In the genomic region with DNA sequence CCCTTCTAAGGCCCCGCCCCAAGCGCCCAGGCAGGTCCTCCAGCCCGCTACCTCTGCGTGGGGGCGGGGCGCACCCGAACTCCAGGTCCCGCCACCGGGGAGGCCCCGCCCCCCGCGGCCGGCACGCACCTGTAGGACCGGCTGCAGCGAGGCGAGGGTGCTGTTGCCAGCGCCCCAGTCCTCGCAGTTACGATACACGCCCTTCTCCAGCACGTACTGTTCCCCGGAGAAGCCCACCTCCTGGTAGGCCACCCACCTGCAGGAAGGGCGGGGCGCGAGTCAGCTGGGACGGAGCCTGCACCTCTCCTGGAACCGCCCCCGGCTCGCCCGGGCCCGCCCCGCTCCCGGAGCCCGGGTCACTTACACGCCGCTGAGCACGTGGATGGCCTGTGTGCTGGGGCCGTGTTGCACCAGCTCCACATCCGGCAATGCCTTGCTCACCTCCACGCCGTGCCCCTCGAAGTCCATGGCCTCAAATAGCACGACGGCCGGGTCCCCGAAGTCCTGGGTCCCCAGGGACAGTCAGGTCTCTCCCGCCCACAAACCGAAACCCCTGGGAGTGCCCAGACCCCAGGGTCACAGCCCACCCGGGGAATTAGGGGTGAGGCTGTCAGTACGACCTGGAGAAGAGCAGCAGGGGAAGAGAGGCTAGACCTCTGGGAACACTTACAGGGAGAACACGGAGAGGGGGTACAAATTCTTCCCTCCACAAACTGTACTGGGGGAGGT, we compare ENCODE assay signal across 8 cellular contexts. TPM values are rescaled to one million over a fixed set of nuclear protein-coding genes. Genes with fewer than 3 reads are reported as not detected.
DNase-seq lines count a peak whose midpoint lies in the region; ATAC-seq and TF ChIP-seq lines count a peak whose summit lies in the region.

No MANE protein-coding gene starts in this region.

- peak overlapping the region; percentile 97 for H2AFZ ChIP-seq in mammary epithelial cell (ENCODE audit: low read depth, low read length)

- no peaks in the 10 kb centered on the region for H3K36me3 ChIP-seq in mammary epithelial cell (ENCODE audit: insufficient read depth, low read length)

- dilution Hi-C loops in mammary epithelial cell (cut with HindIII; ENCODE audit: low sequenced_read_pairs), result no loop called here

- peaks cover 12% of the 10 kb centered on the region for H3K4me1 ChIP-seq in mammary epithelial cell (ENCODE audit: insufficient read depth, low read length)

- peak; percentile 75 for ATAC-seq in GM21529 (IDR thresholded peaks at IDR 0.05; ENCODE audit: unreplicated experiment)
- peak; percentile 98 for ATAC-seq in left lobe of liver
- no peak for ATAC-seq in GM21576 (IDR thresholded peaks at IDR 0.05; ENCODE audit: unreplicated experiment)

- no peak overlapping the region for H3K27ac ChIP-seq in mammary epithelial cell (ENCODE audit: insufficient read depth, low read depth, low read length)

- no peaks in the 10 kb centered on the region for H4K20me1 ChIP-seq in mammary epithelial cell (ENCODE audit: insufficient read depth, low read length)

- H3K4me2 ChIP-seq in mammary epithelial cell (ENCODE audit: insufficient read depth, low read depth, low read length), result peak overlapping the region; percentile 73

- no peak for TF ChIP-seq CTCF in AG10803 (conservative IDR thresholded peaks at IDR 0.05; ENCODE audit: low read length)
- no peak for TF ChIP-seq CTCF in WI38 (IDR thresholded peaks at IDR 0.05; ENCODE audit: low read depth, low read length)
- no peak for TF ChIP-seq CTCF in mammary epithelial cell (conservative IDR thresholded peaks at IDR 0.05 in 1 of 2, IDR thresholded peaks at IDR 0.05 in 1 of 2; ENCODE audit: extremely low read depth in 1 of 2, insufficient read depth in 1 of 2, low read depth in 1 of 2, low read length in 2 of 2)

- DNase-seq in AG10803 (ENCODE audit: low read depth), result no peak
- peak; percentile 9 for DNase-seq in NCI-H1417 treated with DMSO at 0.1 percent for 48 hours (lab: John Stamatoyannopoulos, UW)
- peak; percentile 90 for DNase-seq in mammary epithelial cell
- peak; percentile 89 for DNase-seq in left lobe of liver (ENCODE audit: low spot score)
- DNase-seq in stimulated activated CD4-positive, alpha-beta T cell treated with anti-CD3 and anti-CD28 coated beads, TNF-alpha, amount 100 ng/mL, for 1 hour (ENCODE audit: low read depth in 3 of 3, low spot score in 1 of 3), result peak; percentile 66 to 82 (median 70)

- CTCF ChIA-PET in mammary epithelial cell (lab: Charles Lee; ENCODE audit: low non-redundant PET), result no interaction called here

- in situ Hi-C loops in mammary epithelial cell (cut with MboI; ENCODE audit: low sequenced_read_pairs in 2 of 2), result loop anchor here in 1 of 2 donors (10.0 kb wide), 1 partner anchor 48 kb away; no protein-coding TSS in a partner anchor

- H3K4me3 ChIP-seq in AG10803 (ENCODE audit: low read length) (peak overlapping the region; percentile 63), WI38 (ENCODE audit: low read depth, low read length) (peak overlapping the region; percentile 52), mammary epithelial cell (replicated peaks in 1 of 3; ENCODE audit: insufficient read depth in 1 of 3, low read depth in 2 of 3, low read length in 3 of 3) (peak overlapping the region; percentile 65 to 83 (median 79))

- WGBS in mammary epithelial cell (ENCODE audit: low coverage, missing lambda C conversion rate), result 20% methylated on average over 6 of the region's 52 CpGs

- intact Hi-C loops in mammary epithelial cell (cut with micrococcal nuclease), result loop anchor here (1.0 to 5.0 kb wide), 3 partner anchors 22 to 81 kb away; no protein-coding TSS in a partner anchor

- no peak overlapping the region for H3K9ac ChIP-seq in mammary epithelial cell (ENCODE audit: insufficient read depth, low read length)

- BruUV-seq in mammary epithelial cell (replicated peaks; lab: Mats Ljungman, UMichigan), result no TSS peak

- H3K9me3 ChIP-seq in mammary epithelial cell (replicated peaks; ENCODE audit: insufficient read depth, low read length), result no peaks in the 10 kb centered on the region

- H3K79me2 ChIP-seq in mammary epithelial cell (ENCODE audit: insufficient read depth, low read length), result no peaks in the 10 kb centered on the region

- no peaks in the 10 kb centered on the region for H3K27me3 ChIP-seq in mammary epithelial cell (ENCODE audit: insufficient read depth, low read length)

RNA-seq across cellular contexts. Expression of a gene that starts 17.3 kb away (rescaled TPM):
- total RNA-seq in mammary epithelial cell, result 10 to 100 TPM in 1 of 2 donors, 1 to 10 TPM in 1; 2.2 to 11.0 TPM
- polyA plus RNA-seq in mammary epithelial cell, result 4.5 TPM
- 26.9 TPM for polyA minus RNA-seq in mammary epithelial cell
- 0.18 TPM for total RNA-seq in left lobe of liver

RNA-seq across cellular contexts. Expression of a gene that starts 18.9 kb away (rescaled TPM):
- total RNA-seq in mammary epithelial cell (not detected), left lobe of liver (3.0 TPM)
- polyA plus RNA-seq in mammary epithelial cell, result 0.27 TPM
- not detected for polyA minus RNA-seq in mammary epithelial cell

RNA-seq across cellular contexts. Expression of a gene that starts 30.2 kb away (rescaled TPM):
- 10 to 100 TPM in 1 of 2 donors, 1 to 10 TPM in 1; 6.2 to 12.9 TPM for total RNA-seq in mammary epithelial cell
- 8.5 TPM for polyA plus RNA-seq in mammary epithelial cell
- polyA minus RNA-seq in mammary epithelial cell, result 4.5 TPM
- 7.8 TPM for total RNA-seq in left lobe of liver

RNA-seq across cellular contexts. Expression of a gene that starts 35.9 kb away (rescaled TPM):
- total RNA-seq in mammary epithelial cell, result not detected
- not detected for polyA plus RNA-seq in mammary epithelial cell
- polyA minus RNA-seq in mammary epithelial cell, result not detected
- not detected for total RNA-seq in left lobe of liver

RNA-seq across cellular contexts. Expression of a gene that starts 56.8 kb away (rescaled TPM):
- 100 to 1,000 TPM in 1 of 2 donors, 10 to 100 TPM in 1; 15.8 to 497 TPM for total RNA-seq in mammary epithelial cell
- polyA plus RNA-seq in mammary epithelial cell, result 235 TPM
- polyA minus RNA-seq in mammary epithelial cell, result 653 TPM
- total RNA-seq in left lobe of liver, result 31.5 TPM
